In genomic region chr12:71685312-71685906, GRCh38 we compare ENCODE assay signal across 8 cellular contexts. TPM values are rescaled to one million over a fixed set of nuclear protein-coding genes. Genes with fewer than 3 reads are reported as not detected.
A peak's percentile ranks its signal among the peaks of the same experiment; 100 is the strongest.
DNase-seq lines count a peak whose midpoint lies in the region; ATAC-seq lines count a peak whose summit lies in the region.

No MANE protein-coding gene starts in this region.

- no peaks in the 10 kb centered on the region for H4K20me1 ChIP-seq in BLaER1 treated with 17β-estradiol and CSF1 and Interleukin-3, amounts not matched to agents 10 nM and 100 nM

- peaks cover 28 to 38% (median 33%) of the 10 kb centered on the region in 10 experiments for H3K4me1 ChIP-seq in BLaER1 treated with 17β-estradiol and CSF1 and Interleukin-3, amounts not matched to agents 10 nM and 100 nM

- no peaks in the 10 kb centered on the region for H3K36me3 Mint-ChIP-seq in naive B cell

- H3K36me3 ChIP-seq in BLaER1 treated with 17β-estradiol and CSF1 and Interleukin-3, amounts not matched to agents 10 nM and 100 nM = peaks cover 0 to 6% (median 4%) of the 10 kb centered on the region in 11 experiments; a peak in 5 of 22 replicates
- no peaks in the 10 kb centered on the region for H3K36me3 ChIP-seq in MG63

- peak overlapping the region; percentile 35 to 93 (median 85); a peak in 19 of 22 replicates for H3K27ac ChIP-seq in BLaER1 treated with 17β-estradiol and CSF1 and Interleukin-3, amounts not matched to agents 10 nM and 100 nM

- H3K4me3 Mint-ChIP-seq in naive B cell = peak overlapping the region; percentile 93 to 99 (median 96)

- ATAC-seq in naive B cell (ENCODE audit: low read depth in 2 of 2) = no peak
- ATAC-seq in HG03520 (IDR thresholded peaks at IDR 0.05; ENCODE audit: unreplicated experiment) = no peak
- no peak for ATAC-seq in HG02973 (IDR thresholded peaks at IDR 0.05; ENCODE audit: unreplicated experiment)
- no peak for ATAC-seq in HG03442 (IDR thresholded peaks at IDR 0.05; ENCODE audit: unreplicated experiment)

- peak overlapping the region; percentile 90 to 97 (median 95) for H3K27ac Mint-ChIP-seq in naive B cell

- H3K9ac ChIP-seq in BLaER1 treated with 17β-estradiol and CSF1 and Interleukin-3, amounts not matched to agents 10 nM and 100 nM = peak overlapping the region; percentile 76 to 88 (median 85)

- no peaks in the 10 kb centered on the region for H3K9me3 Mint-ChIP-seq in naive B cell

- H3K4me3 ChIP-seq in BLaER1 treated with 17β-estradiol and CSF1 and Interleukin-3, amounts not matched to agents 10 nM and 100 nM = peak overlapping the region; percentile 61 to 75 (median 70)
- H3K4me3 ChIP-seq in MG63 = peak overlapping the region; percentile 61

- peaks cover 18 to 45% (median 19%) of the 10 kb centered on the region in 3 donors for H3K4me1 Mint-ChIP-seq in naive B cell

- peak overlapping the region; percentile 78 to 95 (median 89) for H3K4me2 ChIP-seq in BLaER1 treated with 17β-estradiol and CSF1 and Interleukin-3, amounts not matched to agents 10 nM and 100 nM

- DNase-seq in MG63 (peak; percentile 21), dermis blood vessel endothelial cell (peak; percentile 4), naive B cell (no peak), occipital lobe (lab: John Stamatoyannopoulos, UW) (no peak)

- H3K27me3 Mint-ChIP-seq in naive B cell = no peaks in the 10 kb centered on the region

- H3K9me3 ChIP-seq in BLaER1 treated with 17β-estradiol and CSF1 and Interleukin-3, amounts not matched to agents 10 nM and 100 nM (replicated peaks in 1 of 11) = no peaks in the 10 kb centered on the region
- H3K9me3 ChIP-seq in MG63 = no peaks in the 10 kb centered on the region

- H3K27me3 ChIP-seq in BLaER1 treated with 17β-estradiol and CSF1 and Interleukin-3, amounts not matched to agents 10 nM and 100 nM = no peaks in the 10 kb centered on the region
- no peaks in the 10 kb centered on the region for H3K27me3 ChIP-seq in MG63

RNA-seq across cellular contexts. Expression of gene TMEM19, which starts 0.5 kb away (rescaled TPM):
- 30.5 and 47.5 TPM in 2 replicates for total RNA-seq in MG63 (2014; rRNA removed; shearing (Covaris generic); ENCODE audit: low replicate concordance)
- 37.1 and 55.9 TPM in 2 replicates for total RNA-seq in dermis blood vessel endothelial cell
- 100 to 1,000 TPM; 166 to 231 (median 193) TPM for polyA plus RNA-seq in naive B cell (ENCODE audit: low read depth in 6 of 6)
- total RNA-seq in occipital lobe = 68.5 TPM

RNA-seq across cellular contexts. Expression of gene THAP2, which starts 21.3 kb away (rescaled TPM):
- total RNA-seq in MG63 (2014; rRNA removed; shearing (Covaris generic); ENCODE audit: low replicate concordance) = 1.3 and 3.0 TPM in 2 replicates
- total RNA-seq in dermis blood vessel endothelial cell (3.6 and 3.8 TPM in 2 replicates), occipital lobe (47.9 TPM)
- polyA plus RNA-seq in naive B cell (ENCODE audit: low read depth in 6 of 6) = 10 to 100 TPM in 5 of 6 donors, 1 to 10 TPM in 1; 6.0 to 17.7 (median 12.2) TPM

RNA-seq across cellular contexts. Expression of gene ZFC3H1, which starts 21.8 kb away (rescaled TPM):
- 11.5 and 34.6 TPM in 2 replicates for total RNA-seq in MG63 (2014; rRNA removed; shearing (Covaris generic); ENCODE audit: low replicate concordance)
- 22.8 and 32.5 TPM in 2 replicates for total RNA-seq in dermis blood vessel endothelial cell
- 10 to 100 TPM; 22.9 to 46.9 (median 38.3) TPM for polyA plus RNA-seq in naive B cell (ENCODE audit: low read depth in 6 of 6)
- 42.7 TPM for total RNA-seq in occipital lobe

Comparison
In these comparisons a context has a peak if more than half of its experiments do, and no peak if none do; other contexts are left out.
1. DNase-seq: peak in MG63 (single experiment) and dermis blood vessel endothelial cell (single experiment); none in naive B cell (single experiment) and occipital lobe (single experiment).
2. RNA of gene THAP2, which starts 21.3 kb away (total RNA-seq): 47.9 TPM in occipital lobe (single experiment); 3.6 to 3.8 TPM in dermis blood vessel endothelial cell and 1.3 to 3.0 TPM in MG63; every median in the first group is over 10 times any median in the second.